1 cellular context compared by ENCODE assay signal in the genomic region with DNA sequence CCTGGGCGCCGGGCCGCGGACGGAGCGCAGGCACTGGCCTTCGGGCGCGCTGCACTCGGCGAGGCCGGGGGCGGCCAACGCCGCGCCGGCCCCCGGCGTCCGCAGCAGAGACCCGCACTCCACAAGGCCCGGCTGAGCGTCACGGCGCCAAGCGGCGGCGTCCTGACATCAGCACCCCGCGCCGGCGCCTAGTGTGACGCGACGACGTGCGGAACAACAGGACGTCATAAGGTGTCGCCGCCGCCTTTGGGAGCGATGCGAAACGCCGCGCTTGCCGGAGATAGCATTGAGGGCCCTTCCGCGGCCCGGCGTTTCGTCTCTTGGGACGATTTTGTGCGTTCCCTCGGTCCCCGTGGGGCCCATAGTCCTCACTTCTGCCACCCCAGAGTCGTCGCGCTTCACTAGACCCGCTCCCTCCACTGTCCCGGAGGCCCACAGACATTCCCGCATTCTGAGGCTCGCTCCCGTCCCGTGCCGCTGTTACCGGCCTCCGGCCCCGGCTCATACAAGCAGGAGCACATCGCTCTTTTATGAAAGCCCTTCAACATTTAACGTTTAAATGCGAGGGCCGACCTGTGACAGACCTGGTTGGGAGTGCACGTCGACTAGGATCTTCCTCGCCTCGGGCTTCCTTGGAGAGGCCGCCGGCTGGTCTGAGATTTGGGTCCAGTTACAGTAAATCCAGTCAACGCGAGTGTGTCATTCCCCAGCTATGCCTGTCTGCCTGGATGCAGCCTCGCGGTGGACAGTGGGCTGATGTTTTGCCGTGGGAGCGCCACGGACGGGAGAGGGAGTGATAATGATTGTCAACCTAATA.
TF ChIP-seq lines count a peak whose summit lies in the region.

A gene (minus strand): TSS at position 143 of the 817 bp plus-strand sequence. CDS start 306 bp downstream, outside the sequence.

TF ChIP-seq in HepG2, 621 proteins besides CTCF, POLR2A, EP300 and RAD21 (continued from another document and continues in another):
- TF ChIP-seq MEIS2 (CRISPR knock-in tag; IDR thresholded peaks at IDR 0.05) (peak; percentile 48; the same call in 1 of the 2 replicates), ZMYM4 (CRISPR knock-in tag; IDR thresholded peaks at IDR 0.05) (no peak; the same call in 1 of the 2 replicates), PHF8 (CRISPR knock-in tag; IDR thresholded peaks at IDR 0.05) (peak; percentile 84), ZNF607 (CRISPR knock-in tag; IDR thresholded peaks at IDR 0.05; ENCODE audit: borderline replicate concordance) (peak; percentile 57), KLF6 (CRISPR knock-in tag; IDR thresholded peaks at IDR 0.05) (peak; percentile 32; the same call in 1 of the 2 replicates), ZNF101 (CRISPR knock-in tag; IDR thresholded peaks at IDR 0.05; ENCODE audit: borderline replicate concordance, low read depth) (no peak), ATM (IDR thresholded peaks at IDR 0.05; ENCODE audit: borderline replicate concordance) (no peak), POLR2AphosphoS5 (IDR thresholded peaks at IDR 0.05; ENCODE audit: low read depth, low read length) (peak; percentile 70), ZNF703 (CRISPR knock-in tag; IDR thresholded peaks at IDR 0.05; ENCODE audit: borderline replicate concordance) (no peak), PHF5A (CRISPR knock-in tag; IDR thresholded peaks at IDR 0.05; ENCODE audit: low read depth, unreplicated experiment) (no peak), ZNF430 (CRISPR knock-in tag; IDR thresholded peaks at IDR 0.05) (no peak), MIER2 (CRISPR knock-in tag; IDR thresholded peaks at IDR 0.05) (0 out of 2 replicates have a peak, but pooled peaks have one; percentile 12), DNMT1 (CRISPR knock-in tag; IDR thresholded peaks at IDR 0.05) (no peak), ZNF558 (CRISPR knock-in tag; IDR thresholded peaks at IDR 0.05; ENCODE audit: borderline replicate concordance) (no peak), ZNF292 (CRISPR knock-in tag; IDR thresholded peaks at IDR 0.05; ENCODE audit: borderline replicate concordance, low read depth) (no peak), ZFP36L1 (CRISPR knock-in tag; IDR thresholded peaks at IDR 0.05) (no peak), JARID2 (CRISPR knock-in tag; IDR thresholded peaks at IDR 0.05; ENCODE audit: insufficient replicate concordance) (no peak), ZNF781 (CRISPR knock-in tag; IDR thresholded peaks at IDR 0.05; ENCODE audit: borderline replicate concordance, not compliant biosample characterization) (no peak)
- TF ChIP-seq, protein P1, sequence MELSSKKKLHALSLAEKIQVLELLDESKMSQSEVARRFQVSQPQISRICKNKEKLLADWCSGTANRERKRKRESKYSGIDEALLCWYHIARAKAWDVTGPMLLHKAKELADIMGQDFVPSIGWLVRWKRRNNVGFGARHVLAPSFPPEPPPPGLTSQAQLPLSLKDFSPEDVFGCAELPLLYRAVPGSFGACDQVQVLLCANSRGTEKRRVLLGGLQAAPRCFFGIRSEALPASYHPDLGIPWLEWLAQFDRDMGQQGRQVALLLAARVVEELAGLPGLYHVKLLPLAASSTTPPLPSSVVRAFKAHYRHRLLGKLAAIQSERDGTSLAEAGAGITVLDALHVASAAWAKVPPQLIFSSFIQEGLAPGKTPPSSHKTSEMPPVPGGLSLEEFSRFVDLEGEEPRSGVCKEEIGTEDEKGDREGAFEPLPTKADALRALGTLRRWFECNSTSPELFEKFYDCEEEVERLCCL (CRISPR knock-in tag; IDR thresholded peaks at IDR 0.05; ENCODE audit: borderline replicate concordance), result no peak
- TF ChIP-seq, protein P2, sequence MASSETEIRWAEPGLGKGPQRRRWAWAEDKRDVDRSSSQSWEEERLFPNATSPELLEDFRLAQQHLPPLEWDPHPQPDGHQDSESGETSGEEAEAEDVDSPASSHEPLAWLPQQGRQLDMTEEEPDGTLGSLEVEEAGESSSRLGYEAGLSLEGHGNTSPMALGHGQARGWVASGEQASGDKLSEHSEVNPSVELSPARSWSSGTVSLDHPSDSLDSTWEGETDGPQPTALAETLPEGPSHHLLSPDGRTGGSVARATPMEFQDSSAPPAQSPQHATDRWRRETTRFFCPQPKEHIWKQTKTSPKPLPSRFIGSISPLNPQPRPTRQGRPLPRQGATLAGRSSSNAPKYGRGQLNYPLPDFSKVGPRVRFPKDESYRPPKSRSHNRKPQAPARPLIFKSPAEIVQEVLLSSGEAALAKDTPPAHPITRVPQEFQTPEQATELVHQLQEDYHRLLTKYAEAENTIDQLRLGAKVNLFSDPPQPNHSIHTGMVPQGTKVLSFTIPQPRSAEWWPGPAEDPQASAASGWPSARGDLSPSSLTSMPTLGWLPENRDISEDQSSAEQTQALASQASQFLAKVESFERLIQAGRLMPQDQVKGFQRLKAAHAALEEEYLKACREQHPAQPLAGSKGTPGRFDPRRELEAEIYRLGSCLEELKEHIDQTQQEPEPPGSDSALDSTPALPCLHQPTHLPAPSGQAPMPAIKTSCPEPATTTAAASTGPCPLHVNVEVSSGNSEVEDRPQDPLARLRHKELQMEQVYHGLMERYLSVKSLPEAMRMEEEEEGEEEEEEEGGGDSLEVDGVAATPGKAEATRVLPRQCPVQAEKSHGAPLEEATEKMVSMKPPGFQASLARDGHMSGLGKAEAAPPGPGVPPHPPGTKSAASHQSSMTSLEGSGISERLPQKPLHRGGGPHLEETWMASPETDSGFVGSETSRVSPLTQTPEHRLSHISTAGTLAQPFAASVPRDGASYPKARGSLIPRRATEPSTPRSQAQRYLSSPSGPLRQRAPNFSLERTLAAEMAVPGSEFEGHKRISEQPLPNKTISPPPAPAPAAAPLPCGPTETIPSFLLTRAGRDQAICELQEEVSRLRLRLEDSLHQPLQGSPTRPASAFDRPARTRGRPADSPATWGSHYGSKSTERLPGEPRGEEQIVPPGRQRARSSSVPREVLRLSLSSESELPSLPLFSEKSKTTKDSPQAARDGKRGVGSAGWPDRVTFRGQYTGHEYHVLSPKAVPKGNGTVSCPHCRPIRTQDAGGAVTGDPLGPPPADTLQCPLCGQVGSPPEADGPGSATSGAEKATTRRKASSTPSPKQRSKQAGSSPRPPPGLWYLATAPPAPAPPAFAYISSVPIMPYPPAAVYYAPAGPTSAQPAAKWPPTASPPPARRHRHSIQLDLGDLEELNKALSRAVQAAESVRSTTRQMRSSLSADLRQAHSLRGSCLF (CRISPR knock-in tag; IDR thresholded peaks at IDR 0.05; ENCODE audit: borderline replicate concordance), result no peak
- TF ChIP-seq, protein P3, sequence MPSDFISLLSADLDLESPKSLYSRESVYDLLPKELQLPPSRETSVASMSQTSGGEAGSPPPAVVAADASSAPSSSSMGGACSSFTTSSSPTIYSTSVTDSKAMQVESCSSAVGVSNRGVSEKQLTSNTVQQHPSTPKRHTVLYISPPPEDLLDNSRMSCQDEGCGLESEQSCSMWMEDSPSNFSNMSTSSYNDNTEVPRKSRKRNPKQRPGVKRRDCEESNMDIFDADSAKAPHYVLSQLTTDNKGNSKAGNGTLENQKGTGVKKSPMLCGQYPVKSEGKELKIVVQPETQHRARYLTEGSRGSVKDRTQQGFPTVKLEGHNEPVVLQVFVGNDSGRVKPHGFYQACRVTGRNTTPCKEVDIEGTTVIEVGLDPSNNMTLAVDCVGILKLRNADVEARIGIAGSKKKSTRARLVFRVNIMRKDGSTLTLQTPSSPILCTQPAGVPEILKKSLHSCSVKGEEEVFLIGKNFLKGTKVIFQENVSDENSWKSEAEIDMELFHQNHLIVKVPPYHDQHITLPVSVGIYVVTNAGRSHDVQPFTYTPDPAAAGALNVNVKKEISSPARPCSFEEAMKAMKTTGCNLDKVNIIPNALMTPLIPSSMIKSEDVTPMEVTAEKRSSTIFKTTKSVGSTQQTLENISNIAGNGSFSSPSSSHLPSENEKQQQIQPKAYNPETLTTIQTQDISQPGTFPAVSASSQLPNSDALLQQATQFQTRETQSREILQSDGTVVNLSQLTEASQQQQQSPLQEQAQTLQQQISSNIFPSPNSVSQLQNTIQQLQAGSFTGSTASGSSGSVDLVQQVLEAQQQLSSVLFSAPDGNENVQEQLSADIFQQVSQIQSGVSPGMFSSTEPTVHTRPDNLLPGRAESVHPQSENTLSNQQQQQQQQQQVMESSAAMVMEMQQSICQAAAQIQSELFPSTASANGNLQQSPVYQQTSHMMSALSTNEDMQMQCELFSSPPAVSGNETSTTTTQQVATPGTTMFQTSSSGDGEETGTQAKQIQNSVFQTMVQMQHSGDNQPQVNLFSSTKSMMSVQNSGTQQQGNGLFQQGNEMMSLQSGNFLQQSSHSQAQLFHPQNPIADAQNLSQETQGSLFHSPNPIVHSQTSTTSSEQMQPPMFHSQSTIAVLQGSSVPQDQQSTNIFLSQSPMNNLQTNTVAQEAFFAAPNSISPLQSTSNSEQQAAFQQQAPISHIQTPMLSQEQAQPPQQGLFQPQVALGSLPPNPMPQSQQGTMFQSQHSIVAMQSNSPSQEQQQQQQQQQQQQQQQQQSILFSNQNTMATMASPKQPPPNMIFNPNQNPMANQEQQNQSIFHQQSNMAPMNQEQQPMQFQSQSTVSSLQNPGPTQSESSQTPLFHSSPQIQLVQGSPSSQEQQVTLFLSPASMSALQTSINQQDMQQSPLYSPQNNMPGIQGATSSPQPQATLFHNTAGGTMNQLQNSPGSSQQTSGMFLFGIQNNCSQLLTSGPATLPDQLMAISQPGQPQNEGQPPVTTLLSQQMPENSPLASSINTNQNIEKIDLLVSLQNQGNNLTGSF (CRISPR knock-in tag; IDR thresholded peaks at IDR 0.05), result 0 out of 2 replicates have a peak, but pooled peaks have one; percentile 79
- TF ChIP-seq, protein P4, sequence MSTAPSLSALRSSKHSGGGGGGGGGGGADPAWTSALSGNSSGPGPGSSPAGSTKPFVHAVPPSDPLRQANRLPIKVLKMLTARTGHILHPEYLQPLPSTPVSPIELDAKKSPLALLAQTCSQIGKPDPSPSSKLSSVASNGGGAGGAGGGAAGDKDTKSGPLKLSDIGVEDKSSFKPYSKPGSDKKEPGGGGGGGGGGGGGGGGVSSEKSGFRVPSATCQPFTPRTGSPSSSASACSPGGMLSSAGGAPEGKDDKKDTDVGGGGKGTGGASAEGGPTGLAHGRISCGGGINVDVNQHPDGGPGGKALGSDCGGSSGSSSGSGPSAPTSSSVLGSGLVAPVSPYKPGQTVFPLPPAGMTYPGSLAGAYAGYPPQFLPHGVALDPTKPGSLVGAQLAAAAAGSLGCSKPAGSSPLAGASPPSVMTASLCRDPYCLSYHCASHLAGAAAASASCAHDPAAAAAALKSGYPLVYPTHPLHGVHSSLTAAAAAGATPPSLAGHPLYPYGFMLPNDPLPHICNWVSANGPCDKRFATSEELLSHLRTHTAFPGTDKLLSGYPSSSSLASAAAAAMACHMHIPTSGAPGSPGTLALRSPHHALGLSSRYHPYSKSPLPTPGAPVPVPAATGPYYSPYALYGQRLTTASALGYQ (CRISPR knock-in tag; IDR thresholded peaks at IDR 0.05), result 0 out of 2 replicates have a peak, but pooled peaks have one; percentile 31
- TF ChIP-seq, protein P5, sequence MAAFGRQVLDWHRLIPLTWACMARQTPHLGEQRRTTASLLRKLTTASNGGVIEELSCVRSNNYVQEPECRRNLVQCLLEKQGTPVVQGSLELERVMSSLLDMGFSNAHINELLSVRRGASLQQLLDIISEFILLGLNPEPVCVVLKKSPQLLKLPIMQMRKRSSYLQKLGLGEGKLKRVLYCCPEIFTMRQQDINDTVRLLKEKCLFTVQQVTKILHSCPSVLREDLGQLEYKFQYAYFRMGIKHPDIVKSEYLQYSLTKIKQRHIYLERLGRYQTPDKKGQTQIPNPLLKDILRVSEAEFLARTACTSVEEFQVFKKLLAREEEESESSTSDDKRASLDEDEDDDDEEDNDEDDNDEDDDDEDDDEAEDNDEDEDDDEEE (CRISPR knock-in tag; IDR thresholded peaks at IDR 0.05), result peak; percentile 14
- TF ChIP-seq, protein P6, sequence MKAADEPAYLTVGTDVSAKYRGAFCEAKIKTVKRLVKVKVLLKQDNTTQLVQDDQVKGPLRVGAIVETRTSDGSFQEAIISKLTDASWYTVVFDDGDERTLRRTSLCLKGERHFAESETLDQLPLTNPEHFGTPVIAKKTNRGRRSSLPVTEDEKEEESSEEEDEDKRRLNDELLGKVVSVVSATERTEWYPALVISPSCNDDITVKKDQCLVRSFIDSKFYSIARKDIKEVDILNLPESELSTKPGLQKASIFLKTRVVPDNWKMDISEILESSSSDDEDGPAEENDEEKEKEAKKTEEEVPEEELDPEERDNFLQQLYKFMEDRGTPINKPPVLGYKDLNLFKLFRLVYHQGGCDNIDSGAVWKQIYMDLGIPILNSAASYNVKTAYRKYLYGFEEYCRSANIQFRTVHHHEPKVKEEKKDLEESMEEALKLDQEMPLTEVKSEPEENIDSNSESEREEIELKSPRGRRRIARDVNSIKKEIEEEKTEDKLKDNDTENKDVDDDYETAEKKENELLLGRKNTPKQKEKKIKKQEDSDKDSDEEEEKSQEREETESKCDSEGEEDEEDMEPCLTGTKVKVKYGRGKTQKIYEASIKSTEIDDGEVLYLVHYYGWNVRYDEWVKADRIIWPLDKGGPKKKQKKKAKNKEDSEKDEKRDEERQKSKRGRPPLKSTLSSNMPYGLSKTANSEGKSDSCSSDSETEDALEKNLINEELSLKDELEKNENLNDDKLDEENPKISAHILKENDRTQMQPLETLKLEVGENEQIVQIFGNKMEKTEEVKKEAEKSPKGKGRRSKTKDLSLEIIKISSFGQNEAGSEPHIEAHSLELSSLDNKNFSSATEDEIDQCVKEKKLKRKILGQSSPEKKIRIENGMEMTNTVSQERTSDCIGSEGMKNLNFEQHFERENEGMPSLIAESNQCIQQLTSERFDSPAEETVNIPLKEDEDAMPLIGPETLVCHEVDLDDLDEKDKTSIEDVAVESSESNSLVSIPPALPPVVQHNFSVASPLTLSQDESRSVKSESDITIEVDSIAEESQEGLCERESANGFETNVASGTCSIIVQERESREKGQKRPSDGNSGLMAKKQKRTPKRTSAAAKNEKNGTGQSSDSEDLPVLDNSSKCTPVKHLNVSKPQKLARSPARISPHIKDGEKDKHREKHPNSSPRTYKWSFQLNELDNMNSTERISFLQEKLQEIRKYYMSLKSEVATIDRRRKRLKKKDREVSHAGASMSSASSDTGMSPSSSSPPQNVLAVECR (CRISPR knock-in tag; IDR thresholded peaks at IDR 0.05; ENCODE audit: borderline replicate concordance), result peak; percentile 77; the same call in 1 of the 2 replicates
- TF ChIP-seq, protein P7, sequence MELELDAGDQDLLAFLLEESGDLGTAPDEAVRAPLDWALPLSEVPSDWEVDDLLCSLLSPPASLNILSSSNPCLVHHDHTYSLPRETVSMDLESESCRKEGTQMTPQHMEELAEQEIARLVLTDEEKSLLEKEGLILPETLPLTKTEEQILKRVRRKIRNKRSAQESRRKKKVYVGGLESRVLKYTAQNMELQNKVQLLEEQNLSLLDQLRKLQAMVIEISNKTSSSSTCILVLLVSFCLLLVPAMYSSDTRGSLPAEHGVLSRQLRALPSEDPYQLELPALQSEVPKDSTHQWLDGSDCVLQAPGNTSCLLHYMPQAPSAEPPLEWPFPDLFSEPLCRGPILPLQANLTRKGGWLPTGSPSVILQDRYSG (CRISPR knock-in tag; IDR thresholded peaks at IDR 0.05), result peak; percentile 16
- TF ChIP-seq, protein P8, sequence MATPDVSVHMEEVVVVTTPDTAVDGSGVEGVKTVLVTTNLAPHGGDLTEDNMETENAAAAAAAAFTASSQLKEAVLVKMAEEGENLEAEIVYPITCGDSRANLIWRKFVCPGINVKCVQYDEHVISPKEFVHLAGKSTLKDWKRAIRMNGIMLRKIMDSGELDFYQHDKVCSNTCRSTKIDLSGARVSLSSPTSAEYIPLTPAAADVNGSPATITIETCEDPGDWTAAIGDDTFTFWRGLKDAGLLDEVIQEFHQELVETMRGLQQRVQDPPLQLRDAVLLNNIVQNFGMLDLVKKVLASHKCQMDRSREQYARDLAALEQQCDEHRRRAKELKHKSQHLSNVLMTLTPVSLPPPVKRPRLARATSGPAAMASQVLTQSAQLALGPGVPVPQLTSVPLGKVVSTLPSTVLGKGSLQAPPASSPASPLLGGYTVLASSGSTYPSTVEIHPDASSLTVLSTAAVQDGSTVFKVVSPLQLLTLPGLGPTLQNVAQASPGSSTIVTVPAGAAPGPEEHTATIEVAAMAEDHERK (CRISPR knock-in tag; IDR thresholded peaks at IDR 0.05; ENCODE audit: low read depth), result peak; percentile 98
